Comparison of ENCODE assay signal across 2 cellular contexts in genomic region chr4:80153800-80154546, GRCh38.
TF ChIP-seq lines count a peak whose summit lies in the region.

No MANE protein-coding gene starts in this region.

TF ChIP-seq in SK-N-SH, 30 proteins besides CTCF, POLR2A, EP300 and RAD21 (continues in another document):
- TF ChIP-seq USF2 (IDR thresholded peaks at IDR 0.05; ENCODE audit: borderline replicate concordance, low read depth, low read length) (no peak), NFIC (IDR thresholded peaks at IDR 0.05; ENCODE audit: borderline replicate concordance) (peak; percentile 66; the same call in 1 of the 2 replicates), TCF12 (IDR thresholded peaks at IDR 0.05) (peak; percentile 92), CHD2 (IDR thresholded peaks at IDR 0.05; ENCODE audit: low read length, partially characterized antibody) (no peak), EZH2phosphoT487 (IDR thresholded peaks at IDR 0.05; ENCODE audit: borderline replicate concordance, low read depth) (no peak), MEF2A (IDR thresholded peaks at IDR 0.05; ENCODE audit: borderline replicate concordance, low read depth) (no peak), FOXJ3 (CRISPR knock-in tag; IDR thresholded peaks at IDR 0.05) (no peak), TAF1 (IDR thresholded peaks at IDR 0.05; ENCODE audit: borderline replicate concordance, low read depth, low read length) (no peak), POLR2AphosphoS5 (IDR thresholded peaks at IDR 0.05; ENCODE audit: low read depth, low read length) (0 out of 2 replicates have a peak, but pooled peaks have one; percentile 22), MAX (IDR thresholded peaks at IDR 0.05; ENCODE audit: low read depth) (no peak), SMC3 (IDR thresholded peaks at IDR 0.05; ENCODE audit: low read depth, low read length) (no peak), ZBTB33 (IDR thresholded peaks at IDR 0.05; ENCODE audit: borderline replicate concordance, low read depth) (no peak), GABPA (IDR thresholded peaks at IDR 0.05; ENCODE audit: low read depth) (no peak), MXI1 (IDR thresholded peaks at IDR 0.05; ENCODE audit: low read depth, low read length) (no peak), USF1 (IDR thresholded peaks at IDR 0.05; ENCODE audit: borderline replicate concordance, low read depth) (no peak), REST (IDR thresholded peaks at IDR 0.05; ENCODE audit: low read depth, low read length) (no peak), RCOR1 (IDR thresholded peaks at IDR 0.05; ENCODE audit: low read length) (no peak), FOSL2 (IDR thresholded peaks at IDR 0.05; ENCODE audit: borderline replicate concordance, low read depth) (peak; percentile 28; the same call in 1 of the 2 replicates), GATA2 (CRISPR knock-in tag; IDR thresholded peaks at IDR 0.05) (0 out of 2 replicates have a peak, but pooled peaks have one; percentile 10), RXRA (IDR thresholded peaks at IDR 0.05; ENCODE audit: borderline replicate concordance, low read depth) (peak; percentile 11; the same call in 1 of the 2 replicates), JUND (IDR thresholded peaks at IDR 0.05) (peak; percentile 17; the same call in 1 of the 2 replicates), IRF3 (IDR thresholded peaks at IDR 0.05; ENCODE audit: low read depth, low read length) (no peak), SIN3A (IDR thresholded peaks at IDR 0.05; ENCODE audit: borderline replicate concordance, low read depth, low read length) (no peak), FOXM1 (IDR thresholded peaks at IDR 0.05; ENCODE audit: low read depth) (no peak)

TF ChIP-seq in HEK293T, 16 proteins besides CTCF, POLR2A, EP300 and RAD21 (continued from another document):
- TF ChIP-seq PKNOX1 (IDR thresholded peaks at IDR 0.05) (no peak), TARDBP (IDR thresholded peaks at IDR 0.05) (no peak), FOXM1 (IDR thresholded peaks at IDR 0.05; ENCODE audit: borderline replicate concordance) (no peak), CTBP1 (IDR thresholded peaks at IDR 0.05; ENCODE audit: borderline replicate concordance) (no peak), ELF4 (IDR thresholded peaks at IDR 0.05) (no peak), FOXA1 (IDR thresholded peaks at IDR 0.05) (no peak), SUZ12 (IDR thresholded peaks at IDR 0.05) (no peak), BHLHE40 (IDR thresholded peaks at IDR 0.05; ENCODE audit: borderline replicate concordance) (no peak), SP1 (IDR thresholded peaks at IDR 0.05) (no peak)
